ENCODE assay signal across 15 cellular contexts in genomic region chr5:55582256-55582655, GRCh38. TPM values are rescaled to one million over a fixed set of nuclear protein-coding genes. Genes with fewer than 3 reads are reported as not detected.
DNase-seq lines count a peak whose midpoint lies in the region; ATAC-seq and TF ChIP-seq lines count a peak whose summit lies in the region.
"Had no signal": no experiment of that assay in that cellular context is flagged by ENCODE, and none has a peak within 500 bp of the region (broad histone marks: within the 10 kb centered on the region; RNA-seq: fewer than 3 reads in every experiment).

No MANE protein-coding gene starts in this region.

- DNase-seq in heart left ventricle: no peak
- no peak for DNase-seq in right atrium auricular region (ENCODE audit: low spot score)
- DNase-seq in activated T-helper 1 cell treated with anti-CD3 and anti-CD28 coated beads, Interleukin-12 subunit alpha, Interleukin-12 subunit beta, Interleukin-2, Interleukin-4 antibody, amounts not matched to agents 30 ng/mL and 10 ng/mL and 1 ng/mL, durations not matched to agents 14 hours and 24 hours and 36 hours (ENCODE audit: low spot score): no peak
- DNase-seq in stimulated activated naive B cell treated with anti-CD40 and anti-IgM and Interleukin-4, amounts not matched to agents 10 μg/mL and 1 μg/mL and 100 μg/mL, for 72 hours: peak; percentile 9
- no peak for DNase-seq in kidney tubule cell (ENCODE audit: low spot score)
- no peak for DNase-seq in SKM-1 treated with dmso at 0.1 percent for 144 hours (lab: John Stamatoyannopoulos, UW; ENCODE audit: unreplicated experiment)
- DNase-seq: DMS53; effector CD8-positive, alpha-beta T cell; nucleus accumbens; right lobe of liver; thyroid gland had no signal

- no peaks in the 10 kb centered on the region for H3K36me3 ChIP-seq in heart left ventricle
- H3K36me3 ChIP-seq in right atrium auricular region: no peaks in the 10 kb centered on the region
- H3K36me3 ChIP-seq: right lobe of liver, thyroid gland had no signal

- H3K36me3 Mint-ChIP-seq in activated T-helper 1 cell treated with anti-CD3 and anti-CD28 coated beads, Interleukin-12 subunit alpha, Interleukin-12 subunit beta, Interleukin-2, Interleukin-4 antibody, amounts not matched to agents 30 ng/mL and 10 ng/mL and 1 ng/mL, durations not matched to agents 14 hours and 24 hours and 36 hours (ENCODE audit: low read depth): no peaks in the 10 kb centered on the region
- no peaks in the 10 kb centered on the region for H3K36me3 Mint-ChIP-seq in stimulated activated naive B cell treated with anti-CD40 and anti-IgM and Interleukin-4, amounts not matched to agents 10 μg/mL and 1 μg/mL and 100 μg/mL, for 72 hours
- H3K36me3 Mint-ChIP-seq: activated naive CD4-positive, alpha-beta T cell treated with anti-CD3 and anti-CD28 coated beads, Interleukin-2, amount 50 U/mL, for 24 hours; T-cell had no signal

- ATAC-seq in heart left ventricle (peak in 1 of 4 donors; percentile 31), HG02885 (IDR thresholded peaks at IDR 0.05; ENCODE audit: poor library complexity, unreplicated experiment) (peak; percentile 55), GM21390 (IDR thresholded peaks at IDR 0.05; ENCODE audit: unreplicated experiment) (no peak)
- ATAC-seq in stimulated activated naive B cell treated with anti-CD40 and anti-IgM and Interleukin-4, amounts not matched to agents 10 μg/mL and 1 μg/mL and 100 μg/mL, for 72 hours (replicated peaks): peak; percentile 80 to 87

- peak overlapping the region in 9 of 12 donors; percentile 4 to 56 (median 33) for H3K27ac ChIP-seq in heart left ventricle
- peak overlapping the region in 1 of 2 donors; percentile 30 for H3K27ac ChIP-seq in right atrium auricular region
- H3K27ac ChIP-seq: right lobe of liver, thyroid gland had no signal

- no peaks in the 10 kb centered on the region for H3K9me3 ChIP-seq in heart left ventricle
- no peaks in the 10 kb centered on the region for H3K9me3 ChIP-seq in right atrium auricular region
- H3K9me3 ChIP-seq: right lobe of liver, thyroid gland had no signal

- H3K4me3 Mint-ChIP-seq in activated T-helper 1 cell treated with anti-CD3 and anti-CD28 coated beads, Interleukin-12 subunit alpha, Interleukin-12 subunit beta, Interleukin-2, Interleukin-4 antibody, amounts not matched to agents 30 ng/mL and 10 ng/mL and 1 ng/mL, durations not matched to agents 14 hours and 24 hours and 36 hours: peak overlapping the region; percentile 4
- peak overlapping the region; percentile 8 to 39 for H3K4me3 Mint-ChIP-seq in stimulated activated naive B cell treated with anti-CD40 and anti-IgM and Interleukin-4, amounts not matched to agents 10 μg/mL and 1 μg/mL and 100 μg/mL, for 72 hours
- H3K4me3 Mint-ChIP-seq: activated naive CD4-positive, alpha-beta T cell treated with anti-CD3 and anti-CD28 coated beads, Interleukin-2, amount 50 U/mL, for 24 hours had no signal

- H3K9me3 Mint-ChIP-seq in activated T-helper 1 cell treated with anti-CD3 and anti-CD28 coated beads, Interleukin-12 subunit alpha, Interleukin-12 subunit beta, Interleukin-2, Interleukin-4 antibody, amounts not matched to agents 30 ng/mL and 10 ng/mL and 1 ng/mL, durations not matched to agents 14 hours and 24 hours and 36 hours: no peaks in the 10 kb centered on the region
- H3K9me3 Mint-ChIP-seq in stimulated activated naive B cell treated with anti-CD40 and anti-IgM and Interleukin-4, amounts not matched to agents 10 μg/mL and 1 μg/mL and 100 μg/mL, for 72 hours: no peaks in the 10 kb centered on the region
- H3K9me3 Mint-ChIP-seq: activated naive CD4-positive, alpha-beta T cell treated with anti-CD3 and anti-CD28 coated beads, Interleukin-2, amount 50 U/mL, for 24 hours; T-cell had no signal

- 22 to 33% (median 28%) methylated on average over 2 of the region's 2 CpGs for WGBS in heart left ventricle, 4 donors

- peaks cover 8 to 61% (median 41%) of the 10 kb centered on the region in 12 donors for H3K4me1 ChIP-seq in heart left ventricle
- peaks cover 0 to 54% of the 10 kb centered on the region in 2 donors for H3K4me1 ChIP-seq in right atrium auricular region

- no peak overlapping the region for H3K4me3 ChIP-seq in heart left ventricle
- no peak overlapping the region for H3K4me3 ChIP-seq in right atrium auricular region
- H3K4me3 ChIP-seq: right lobe of liver, thyroid gland had no signal

- no peak for TF ChIP-seq POLR2A in heart left ventricle (IDR thresholded peaks at IDR 0.05)

- no peaks in the 10 kb centered on the region for H3K27me3 Mint-ChIP-seq in activated T-helper 1 cell treated with anti-CD3 and anti-CD28 coated beads, Interleukin-12 subunit alpha, Interleukin-12 subunit beta, Interleukin-2, Interleukin-4 antibody, amounts not matched to agents 30 ng/mL and 10 ng/mL and 1 ng/mL, durations not matched to agents 14 hours and 24 hours and 36 hours (ENCODE audit: insufficient read depth)
- H3K27me3 Mint-ChIP-seq in stimulated activated naive B cell treated with anti-CD40 and anti-IgM and Interleukin-4, amounts not matched to agents 10 μg/mL and 1 μg/mL and 100 μg/mL, for 72 hours: peaks cover 0 to 3% of the 10 kb centered on the region in 2 donors
- H3K27me3 Mint-ChIP-seq: activated naive CD4-positive, alpha-beta T cell treated with anti-CD3 and anti-CD28 coated beads, Interleukin-2, amount 50 U/mL, for 24 hours; T-cell had no signal

- intact Hi-C loops in heart left ventricle (cut with DNase I): no loop called here
- intact Hi-C loops in activated T-helper 1 cell treated with anti-CD3 and anti-CD28 coated beads, Interleukin-12 subunit alpha, Interleukin-12 subunit beta, Interleukin-2, Interleukin-4 antibody, amounts not matched to agents 30 ng/mL and 10 ng/mL and 1 ng/mL, durations not matched to agents 14 hours and 24 hours and 36 hours (cut with micrococcal nuclease): loop anchor here (1.0 to 5.0 kb wide), 4 partner anchors 8 to 285 kb away; partner anchors contain the start of gene PLPP1

- peak overlapping the region; percentile 42 for H3K27ac Mint-ChIP-seq in activated T-helper 1 cell treated with anti-CD3 and anti-CD28 coated beads, Interleukin-12 subunit alpha, Interleukin-12 subunit beta, Interleukin-2, Interleukin-4 antibody, amounts not matched to agents 30 ng/mL and 10 ng/mL and 1 ng/mL, durations not matched to agents 14 hours and 24 hours and 36 hours
- no peak overlapping the region for H3K27ac Mint-ChIP-seq in stimulated activated naive B cell treated with anti-CD40 and anti-IgM and Interleukin-4, amounts not matched to agents 10 μg/mL and 1 μg/mL and 100 μg/mL, for 72 hours
- H3K27ac Mint-ChIP-seq: activated naive CD4-positive, alpha-beta T cell treated with anti-CD3 and anti-CD28 coated beads, Interleukin-2, amount 50 U/mL, for 24 hours had no signal

- TF ChIP-seq CTCF in heart left ventricle (IDR thresholded peaks at IDR 0.05): no peak
- TF ChIP-seq CTCF in right atrium auricular region (IDR thresholded peaks at IDR 0.05): no peak

- H3K4me1 Mint-ChIP-seq in activated T-helper 1 cell treated with anti-CD3 and anti-CD28 coated beads, Interleukin-12 subunit alpha, Interleukin-12 subunit beta, Interleukin-2, Interleukin-4 antibody, amounts not matched to agents 30 ng/mL and 10 ng/mL and 1 ng/mL, durations not matched to agents 14 hours and 24 hours and 36 hours (ENCODE audit: low read depth): peaks cover 38% of the 10 kb centered on the region
- peaks cover 2 to 11% of the 10 kb centered on the region in 2 donors for H3K4me1 Mint-ChIP-seq in stimulated activated naive B cell treated with anti-CD40 and anti-IgM and Interleukin-4, amounts not matched to agents 10 μg/mL and 1 μg/mL and 100 μg/mL, for 72 hours

- no peaks in the 10 kb centered on the region for H3K27me3 ChIP-seq in heart left ventricle
- H3K27me3 ChIP-seq in right atrium auricular region: no peaks in the 10 kb centered on the region
- H3K27me3 ChIP-seq: right lobe of liver, thyroid gland had no signal

RNA-seq across cellular contexts. Expression of gene PLPP1, which starts 47.5 kb away (rescaled TPM):
- total RNA-seq in heart left ventricle (100 to 1,000 TPM in 3 of 9 donors, 10 to 100 TPM in 6; 65.0 to 223 (median 81.5) TPM), right atrium auricular region (100 to 1,000 TPM; 170 to 189 TPM)
- polyA plus RNA-seq in heart left ventricle: 100 to 1,000 TPM in 1 of 2 donors, 10 to 100 TPM in 1; 64.9 to 110 TPM
- 25.8 and 27.5 TPM in 2 replicates for total RNA-seq in activated T-helper 1 cell treated with anti-CD3 and anti-CD28 coated beads, Interleukin-12 subunit alpha, Interleukin-12 subunit beta, Interleukin-2, Interleukin-4 antibody, amounts not matched to agents 30 ng/mL and 10 ng/mL and 1 ng/mL, durations not matched to agents 14 hours and 24 hours and 36 hours
